8 cellular contexts compared by ENCODE assay signal in genomic region chr12:109477185-109477962, GRCh38. TPM values are rescaled to one million over a fixed set of nuclear protein-coding genes. Genes with fewer than 3 reads are reported as not detected.
DNase-seq lines count a peak whose midpoint lies in the region; ATAC-seq and TF ChIP-seq lines count a peak whose summit lies in the region.

TSS of gene KCTD10 (minus strand) at chr12:109477300. CDS start at chr12:109477262, 38 bp downstream.
TSS of gene UBE3B (plus strand) at chr12:109477634. CDS start at chr12:109483552, 5,918 bp downstream.

- H3K18ac ChIP-seq in mesenchymal stem cell (ENCODE audit: low read depth in 1 of 2, low read length in 2 of 2): peak within 1 kb of the TSS; percentile 88 to 98

- no peak for TF ChIP-seq CTCF in Caco-2 (IDR thresholded peaks at IDR 0.05; ENCODE audit: insufficient read depth in 1 of 2, low read depth in 1 of 2, low read length in 1 of 2, severe bottlenecking in 1 of 2, unreplicated experiment in 1 of 2)

- H3K27me3 Mint-ChIP-seq in Caco-2 (ENCODE audit: insufficient read depth, unreplicated experiment): no peaks in the 10 kb centered on the region
- no peaks in the 10 kb centered on the region for H3K27me3 Mint-ChIP-seq in effector memory CD8-positive, alpha-beta T cell

- H3K27ac ChIP-seq in HUES48 (ENCODE audit: low read depth, low read length) (peak within 1 kb of the TSS; percentile 83), mesenchymal stem cell (ENCODE audit: low read length, poor library complexity, severe bottlenecking) (peak within 1 kb of the TSS; percentile 97)

- no peaks in the 10 kb centered on the region for H3K4me1 Mint-ChIP-seq in Caco-2 (ENCODE audit: low read depth, unreplicated experiment)
- H3K4me1 Mint-ChIP-seq in effector memory CD8-positive, alpha-beta T cell (ENCODE audit: low read depth in 2 of 2): peaks cover 21 to 36% of the 10 kb centered on the region in 2 donors

- H3K36me3 ChIP-seq in Caco-2 (ENCODE audit: control insufficient read depth, insufficient read depth, low read length) (no peaks in the 10 kb centered on the region), HUES48 (ENCODE audit: control insufficient read depth, insufficient read depth, low read length) (peaks cover 15% of the 10 kb centered on the region), mesenchymal stem cell (ENCODE audit: control insufficient read depth in 1 of 2, insufficient read depth in 2 of 2, low read depth in 1 of 2, low read length in 2 of 2) (peaks cover 12 to 21% of the 10 kb centered on the region in 2 experiments)

- H2BK15ac ChIP-seq in mesenchymal stem cell (ENCODE audit: low read depth, poor library complexity, severe bottlenecking): peak within 1 kb of the TSS; percentile 99

- peak within 1 kb of the TSS in 1 of 2 experiments; percentile 39 for H2BK12ac ChIP-seq in mesenchymal stem cell (ENCODE audit: low read length in 2 of 2)

- H3K4ac ChIP-seq in mesenchymal stem cell (ENCODE audit: low read depth in 1 of 2, low read length in 2 of 2): peak within 1 kb of the TSS; percentile 83 to 87

- peaks cover 17% of the 10 kb centered on the region for H3K79me1 ChIP-seq in mesenchymal stem cell (replicated peaks; ENCODE audit: low read length, poor library complexity, severe bottlenecking)

- peak within 1 kb of the TSS in 1 of 2 experiments; percentile 95 for H3K14ac ChIP-seq in mesenchymal stem cell (ENCODE audit: low read length in 2 of 2)

- peak within 1 kb of the TSS; percentile 100 for H2BK5ac ChIP-seq in mesenchymal stem cell (ENCODE audit: low read depth, low read length, poor library complexity, severe bottlenecking)

- peak within 1 kb of the TSS; percentile 81 for H3K9ac ChIP-seq in HUES48 (ENCODE audit: low read depth, low read length)
- peak within 1 kb of the TSS; percentile 99 for H3K9ac ChIP-seq in mesenchymal stem cell (ENCODE audit: low read length)

- H3K4me1 ChIP-seq in Caco-2 (peaks cover 15% of the 10 kb centered on the region), HUES48 (ENCODE audit: control insufficient read depth, insufficient read depth, low read length) (peaks cover 16% of the 10 kb centered on the region), mesenchymal stem cell (ENCODE audit: control insufficient read depth, insufficient read depth, low read depth, low read length) (peaks cover 9% of the 10 kb centered on the region)

- peak within 1 kb of the TSS; percentile 99 for H3K4me3 Mint-ChIP-seq in Caco-2 (ENCODE audit: unreplicated experiment)
- peak within 1 kb of the TSS; percentile 98 to 99 for H3K4me3 Mint-ChIP-seq in effector memory CD8-positive, alpha-beta T cell

- H2AK5ac ChIP-seq in mesenchymal stem cell (ENCODE audit: low read length, severe bottlenecking): peak within 1 kb of the TSS; percentile 74

- H3K4me2 ChIP-seq in mesenchymal stem cell (ENCODE audit: low read length, poor library complexity, severe bottlenecking): peak within 1 kb of the TSS; percentile 92

- no TSS peak for BruUV-seq in Caco-2 (replicated peaks; lab: Mats Ljungman, UMichigan)

- H3K4me3 ChIP-seq in Caco-2 (ENCODE audit: low read depth, low read length) (peak within 1 kb of the TSS; percentile 95), HUES48 (ENCODE audit: low read depth, low read length) (peak within 1 kb of the TSS; percentile 86), mesenchymal stem cell (ENCODE audit: insufficient read depth in 1 of 2, low read depth in 1 of 2, low read length in 2 of 2) (peak within 1 kb of the TSS; percentile 84 to 97)

- peak within 1 kb of the TSS; percentile 97 for H2AFZ ChIP-seq in mesenchymal stem cell (ENCODE audit: low read depth, low read length)

- ATAC-seq in GM21423 (IDR thresholded peaks at IDR 0.05; ENCODE audit: unreplicated experiment): peak; percentile 93
- peak; percentile 97 for ATAC-seq in effector memory CD8-positive, alpha-beta T cell (replicated peaks)

- H3K9me3 Mint-ChIP-seq in Caco-2 (ENCODE audit: unreplicated experiment): no peaks in the 10 kb centered on the region
- no peaks in the 10 kb centered on the region for H3K9me3 Mint-ChIP-seq in effector memory CD8-positive, alpha-beta T cell

- CTCF ChIA-PET in Caco-2 (lab: Charles Lee): interaction anchor here (0.6 to 2.5 kb wide), 3 partner anchors 16 to 49 kb away, joined by 4 to 11 read pairs (median 8); no protein-coding TSS in a partner anchor

- peak within 1 kb of the TSS; percentile 100 for H4K8ac ChIP-seq in mesenchymal stem cell (ENCODE audit: low read length)

- POLR2A ChIA-PET in Caco-2 (lab: Charles Lee): interaction anchor here (0.8 to 2.2 kb wide), 4 partner anchors 15 to 96 kb away, joined by 3 to 23 read pairs (median 6); partner anchors contain the start of genes MMAB and MVK

- H3K27me3 ChIP-seq in Caco-2 (replicated peaks; ENCODE audit: control insufficient read depth, insufficient read depth, low read length): no peaks in the 10 kb centered on the region
- H3K27me3 ChIP-seq in HUES48 (ENCODE audit: control insufficient read depth, insufficient read depth, low read length): no peaks in the 10 kb centered on the region
- no peaks in the 10 kb centered on the region for H3K27me3 ChIP-seq in mesenchymal stem cell (ENCODE audit: control insufficient read depth in 1 of 2, insufficient read depth in 1 of 2, low read length in 2 of 2)

- H3K27ac Mint-ChIP-seq in Caco-2 (ENCODE audit: unreplicated experiment): peak within 1 kb of the TSS; percentile 93
- H3K27ac Mint-ChIP-seq in effector memory CD8-positive, alpha-beta T cell: peak within 1 kb of the TSS; percentile 97 to 99

- peaks cover 14% of the 10 kb centered on the region for H3K36me3 Mint-ChIP-seq in Caco-2 (ENCODE audit: insufficient read depth, unreplicated experiment)
- H3K36me3 Mint-ChIP-seq in effector memory CD8-positive, alpha-beta T cell (ENCODE audit: insufficient read depth): peaks cover 12% of the 10 kb centered on the region

- WGBS in mesenchymal stem cell: under 1% methylated on average over 54 of the region's 54 CpGs

- H3K9me3 ChIP-seq in Caco-2 (no peaks in the 10 kb centered on the region), HUES48 (ENCODE audit: control insufficient read depth, insufficient read depth, low read length) (no peaks in the 10 kb centered on the region), mesenchymal stem cell (ENCODE audit: control insufficient read depth, low read length) (no peaks in the 10 kb centered on the region)

- H3K23ac ChIP-seq in mesenchymal stem cell (ENCODE audit: low read length in 2 of 2): peak within 1 kb of the TSS in 1 of 2 experiments; percentile 94

- H2BK120ac ChIP-seq in mesenchymal stem cell (ENCODE audit: low read depth, low read length): peak within 1 kb of the TSS; percentile 100

- DNase-seq in Caco-2: peak; percentile 89 to 90
- DNase-seq in NOMO-1 treated with dmso at 0.1 percent for 144 hours (lab: John Stamatoyannopoulos, UW; ENCODE audit: unreplicated experiment): peak; percentile 66
- DNase-seq in activated CD8-positive, alpha-beta memory T cell treated with anti-CD3 and anti-CD28 coated beads for 4 hours (ENCODE audit: low read depth in 2 of 2): peak; percentile 63 to 67
- peak; percentile 85 to 87 (median 86) for DNase-seq in effector memory CD8-positive, alpha-beta T cell
- DNase-seq in mesenchymal stem cell: peak; percentile 93
- DNase-seq in stimulated activated CD8-positive, alpha-beta memory T cell treated with anti-CD3 and anti-CD28 coated beads, Interleukin-12 subunit alpha, Interleukin-12 subunit beta, amount 100 ng/mL, for 24 hours (ENCODE audit: extremely low read depth): peak; percentile 57

- intact Hi-C loops in Caco-2 (cut with micrococcal nuclease; ENCODE audit: unreplicated experiment): loop anchor here (1.0 to 5.0 kb wide), 2 partner anchors 16 to 45 kb away; no protein-coding TSS in a partner anchor

- peak within 1 kb of the TSS; percentile 99 for H4K91ac ChIP-seq in mesenchymal stem cell (ENCODE audit: low read length)

RNA-seq across cellular contexts. Expression of gene KCTD10, which starts in this region (rescaled TPM):
- total RNA-seq in Caco-2 (2022): 40.2 and 41.5 TPM in 2 replicates
- polyA plus RNA-seq in mesenchymal stem cell (2013, experiment 1 of 2): 139 TPM
- 132 TPM for polyA plus RNA-seq in mesenchymal stem cell (2013, experiment 2 of 2)

RNA-seq across cellular contexts. Expression of gene UBE3B, which starts in this region (rescaled TPM):
- total RNA-seq in Caco-2 (2022): 38.4 and 40.2 TPM in 2 replicates
- polyA plus RNA-seq in mesenchymal stem cell (2013, experiment 1 of 2): 19.1 TPM
- polyA plus RNA-seq in mesenchymal stem cell (2013, experiment 2 of 2): 19.2 TPM

Comparison
In these comparisons a context has a peak if more than half of its experiments do, and no peak if none do; other contexts are left out.
1. Peak in every context shown above with its lines: DNase-seq, ATAC-seq, H3K4me3 ChIP-seq and H3K27ac ChIP-seq.